ENCODE assay signal across 16 cellular contexts in the genomic region with DNA sequence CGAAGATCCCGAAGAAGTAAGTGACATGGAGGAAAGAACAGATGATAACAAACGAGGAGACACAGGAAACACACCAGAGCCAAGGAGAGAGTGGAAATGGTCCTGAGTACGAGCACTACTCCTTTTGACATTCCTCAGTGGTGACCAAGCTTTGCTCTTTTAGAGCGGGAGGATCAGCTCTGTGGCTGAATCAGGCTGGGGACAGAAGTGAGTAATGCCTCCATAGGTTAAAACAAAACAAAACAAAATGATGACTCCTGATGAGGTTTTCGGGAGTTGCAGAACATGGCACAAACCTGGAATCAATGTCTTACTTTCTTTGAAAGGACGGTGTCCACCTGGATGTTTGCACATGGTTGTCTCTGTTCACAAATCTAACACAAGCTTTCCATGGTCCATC. TPM values are rescaled to one million over a fixed set of nuclear protein-coding genes. Genes with fewer than 3 reads are reported as not detected.
A peak's percentile ranks its signal among the peaks of the same experiment; 100 is the strongest.
DNase-seq lines count a peak whose midpoint lies in the region; ATAC-seq, FAIRE-seq and TF ChIP-seq lines count a peak whose summit lies in the region.
"Had no signal": no experiment of that assay in that cellular context is flagged by ENCODE, and none has a peak within 500 bp of the region (broad histone marks: within the 10 kb centered on the region; RNA-seq: fewer than 3 reads in every experiment).

No MANE protein-coding gene starts in this region.

- H3K36me3 ChIP-seq in HepG2 (replicated peaks in 1 of 2; ENCODE audit: control insufficient read depth in 1 of 2, insufficient read depth in 2 of 2, low read length in 2 of 2) (no peaks in the 10 kb centered on the region), right lobe of liver (no peaks in the 10 kb centered on the region), Peyer's patch (no peaks in the 10 kb centered on the region)
- H3K36me3 ChIP-seq: upper lobe of right lung, WERI-Rb-1 had no signal

- H3K4me1 ChIP-seq in HepG2 (ENCODE audit: insufficient read depth, low read length) (peaks cover 28% of the 10 kb centered on the region), right lobe of liver (peaks cover 0 to 17% (median 3%) of the 10 kb centered on the region in 4 donors), Peyer's patch (no peaks in the 10 kb centered on the region)

- no peak for FAIRE-seq in HepG2 (lab: Jason Lieb, UNC)
- FAIRE-seq in urothelium cell line (lab: Jason Lieb, UNC), result no peak
- FAIRE-seq: A204.1 had no signal

- no peaks in the 10 kb centered on the region for H3K79me2 ChIP-seq in HepG2 (ENCODE audit: insufficient read depth, low read length)

- H3K9me3 ChIP-seq in HepG2 (ENCODE audit: low read length) (no peaks in the 10 kb centered on the region), right lobe of liver (no peaks in the 10 kb centered on the region), Peyer's patch (no peaks in the 10 kb centered on the region)
- H3K9me3 ChIP-seq: upper lobe of right lung had no signal

- in situ Hi-C loops in HepG2 (cut with HindIII; ENCODE audit: extremely low pct_ligation_motif_present, low pct_unique_long_range_greater_than_20kb), result no loop called here

- DNase-seq in HepG2 (ENCODE audit: low spot score), result no peak
- DNase-seq in right lobe of liver, result no peak
- peak; percentile 25 for DNase-seq in T1000 (lab: John Stamatoyannopoulos, UW)
- DNase-seq in fibroblast of the aortic adventitia (ENCODE audit: low read depth), result peak; percentile 58
- DNase-seq in urothelium cell line (ENCODE audit: low spot score), result peak; percentile 74
- no peak for DNase-seq in GM19238 (ENCODE audit: insufficient read length, low spot score)
- DNase-seq in Peyer's patch, result no peak
- no peak for DNase-seq in NCI-H1694 (lab: John Stamatoyannopoulos, UW)
- DNase-seq: activated CD8-positive, alpha-beta memory T cell treated with anti-CD3 and anti-CD28 coated beads, Interleukin-2, amount 10 ng/mL, durations not matched to agents 7 days and 5 days; activated naive CD8-positive, alpha-beta T cell treated with anti-CD3 and anti-CD28 coated beads, Interleukin-2, amount 10 ng/mL, durations not matched to agents 7 days and 5 days; NCI-H146; NCI-H524 treated with DMSO at 0.1 percent for 48 hours; SIG-M5; upper lobe of right lung; WERI-Rb-1 had no signal

- 0 out of 2 replicates have a peak overlapping the region, but pooled peaks have one; percentile 1 for H3K4me2 ChIP-seq in HepG2 (ENCODE audit: low read depth, low read length)

- no peaks in the 10 kb centered on the region for H4K20me1 ChIP-seq in HepG2 (ENCODE audit: insufficient read depth, low read length)

- no peak for TF ChIP-seq EP300 in HepG2 (IDR thresholded peaks at IDR 0.05; ENCODE audit: low read depth in 2 of 2, low read length in 2 of 2)
- TF ChIP-seq EP300 in HepG2 (CRISPR knock-in tag; IDR thresholded peaks at IDR 0.05; ENCODE audit: borderline replicate concordance), result no peak

- H3K27ac ChIP-seq in HepG2 (ENCODE audit: extremely low read length, insufficient read depth, low read length), result no peak overlapping the region
- H3K27ac ChIP-seq in right lobe of liver, result no peak overlapping the region
- H3K27ac ChIP-seq in Peyer's patch, result no peak overlapping the region
- H3K27ac ChIP-seq: upper lobe of right lung, WERI-Rb-1 had no signal

- no peaks in the 10 kb centered on the region for H3K27me3 ChIP-seq in HepG2 (ENCODE audit: control insufficient read depth in 1 of 2, insufficient read depth in 2 of 2, low read length in 2 of 2)
- H3K27me3 ChIP-seq in right lobe of liver, result no peaks in the 10 kb centered on the region
- no peaks in the 10 kb centered on the region for H3K27me3 ChIP-seq in Peyer's patch
- H3K27me3 ChIP-seq: upper lobe of right lung had no signal

- TF ChIP-seq CTCF in HepG2 (CRISPR knock-in tag; IDR thresholded peaks at IDR 0.05) (no peak), right lobe of liver (IDR thresholded peaks at IDR 0.05) (no peak), fibroblast of the aortic adventitia (IDR thresholded peaks at IDR 0.05; ENCODE audit: insufficient read depth, low read length) (no peak), Peyer's patch (IDR thresholded peaks at IDR 0.05) (no peak)

- POLR2A ChIA-PET in HepG2 (lab: Yijun Ruan, JAX), result interaction anchor here (1.4 kb wide), 1 partner anchor 21 kb away, joined by 3 read pairs; no protein-coding TSS in a partner anchor

- TF ChIP-seq RAD21 in HepG2 (CRISPR knock-in tag; IDR thresholded peaks at IDR 0.05), result no peak

- BruUV-seq in HepG2 (replicated peaks; lab: Mats Ljungman, UMichigan), result no TSS peak

- H3K4me3 ChIP-seq in HepG2 (replicated peaks in 1 of 3; ENCODE audit: insufficient read depth in 1 of 3, low read depth in 2 of 3, low read length in 3 of 3) (no peak overlapping the region), right lobe of liver (no peak overlapping the region), fibroblast of the aortic adventitia (ENCODE audit: low read depth, low read length) (no peak overlapping the region), Peyer's patch (no peak overlapping the region)
- H3K4me3 ChIP-seq: upper lobe of right lung had no signal

- CTCF ChIA-PET in HepG2 (lab: Yijun Ruan, JAX; ENCODE audit: low intra/inter-chr PET ratio, low total read pairs), result no interaction called here

- H3K9ac ChIP-seq in HepG2 (ENCODE audit: insufficient read depth, low read depth, low read length), result no peak overlapping the region

- no peak for TF ChIP-seq POLR2A in HepG2 (IDR thresholded peaks at IDR 0.05; ENCODE audit: insufficient read depth in 1 of 2, low read depth in 2 of 2, low read length in 2 of 2)
- no peak for TF ChIP-seq POLR2A in right lobe of liver (IDR thresholded peaks at IDR 0.05)
- TF ChIP-seq POLR2A in Peyer's patch (IDR thresholded peaks at IDR 0.05), result no peak

- intact Hi-C loops in HepG2 (cut with micrococcal nuclease; ENCODE audit: unreplicated experiment), result no loop called here
- intact Hi-C loops in right lobe of liver (cut with DNase I), result no loop called here

- ATAC-seq in HepG2 (no peak), right lobe of liver (no peak)
- ATAC-seq: activated CD8-positive, alpha-beta memory T cell treated with anti-CD3 and anti-CD28 coated beads, Interleukin-2, amount 10 ng/mL, durations not matched to agents 7 days and 5 days; upper lobe of right lung had no signal

- H2AFZ ChIP-seq in HepG2 (ENCODE audit: low read length), result no peak overlapping the region

- 34% methylated on average over 7 of the region's 7 CpGs for WGBS in HepG2 (ENCODE audit: low lambda C conversion rate)
- 70% methylated on average over 4 of the region's 7 CpGs for WGBS in right lobe of liver (ENCODE audit: insufficient coverage, low coverage, low lambda C conversion rate, missing lambda C conversion rate)

TF ChIP-seq in HepG2, 621 proteins besides CTCF, POLR2A, EP300 and RAD21:
- TF ChIP-seq SOX6 (IDR thresholded peaks at IDR 0.05) (no peak), SOX6 (CRISPR knock-in tag; IDR thresholded peaks at IDR 0.05) (no peak), FOSL2 (CRISPR knock-in tag; IDR thresholded peaks at IDR 0.05) (0 out of 2 replicates have a peak, but pooled peaks have one; percentile 26), RBAK (CRISPR knock-in tag; IDR thresholded peaks at IDR 0.05) (no peak), ZNF567 (CRISPR knock-in tag; IDR thresholded peaks at IDR 0.05; ENCODE audit: borderline replicate concordance) (no peak), THAP11 (CRISPR knock-in tag; IDR thresholded peaks at IDR 0.05) (no peak), ZNF792 (CRISPR knock-in tag; IDR thresholded peaks at IDR 0.05) (no peak), ZNF230 (CRISPR knock-in tag; IDR thresholded peaks at IDR 0.05) (no peak)
- TF ChIP-seq, protein P1, sequence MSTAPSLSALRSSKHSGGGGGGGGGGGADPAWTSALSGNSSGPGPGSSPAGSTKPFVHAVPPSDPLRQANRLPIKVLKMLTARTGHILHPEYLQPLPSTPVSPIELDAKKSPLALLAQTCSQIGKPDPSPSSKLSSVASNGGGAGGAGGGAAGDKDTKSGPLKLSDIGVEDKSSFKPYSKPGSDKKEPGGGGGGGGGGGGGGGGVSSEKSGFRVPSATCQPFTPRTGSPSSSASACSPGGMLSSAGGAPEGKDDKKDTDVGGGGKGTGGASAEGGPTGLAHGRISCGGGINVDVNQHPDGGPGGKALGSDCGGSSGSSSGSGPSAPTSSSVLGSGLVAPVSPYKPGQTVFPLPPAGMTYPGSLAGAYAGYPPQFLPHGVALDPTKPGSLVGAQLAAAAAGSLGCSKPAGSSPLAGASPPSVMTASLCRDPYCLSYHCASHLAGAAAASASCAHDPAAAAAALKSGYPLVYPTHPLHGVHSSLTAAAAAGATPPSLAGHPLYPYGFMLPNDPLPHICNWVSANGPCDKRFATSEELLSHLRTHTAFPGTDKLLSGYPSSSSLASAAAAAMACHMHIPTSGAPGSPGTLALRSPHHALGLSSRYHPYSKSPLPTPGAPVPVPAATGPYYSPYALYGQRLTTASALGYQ (CRISPR knock-in tag; IDR thresholded peaks at IDR 0.05), result no peak

RNA-seq across cellular contexts. Expression of a gene that starts 30.3 kb away (rescaled TPM):
- total RNA-seq in HepG2 (2016; rRNA removed; fragmentation: Illumina TruSeq; extraction: Trizol) (3.5 and 3.9 TPM in 2 replicates), right lobe of liver (10 to 100 TPM in 5 of 6 experiments, 1 to 10 TPM in 1; 9.4 to 33.2 (median 16.7) TPM), fibroblast of the aortic adventitia (ENCODE audit: low replicate concordance) (8.8 and 14.8 TPM in 2 replicates), Peyer's patch (100 to 1,000 TPM in 1 of 4 donors, 10 to 100 TPM in 3; 72.3 to 148 (median 93.0) TPM)
- total RNA-seq in HepG2 (2016; cell fraction: cytosol; rRNA removed; fragmentation: Illumina TruSeq; extraction: Trizol; ENCODE audit: low read depth), result 0.79 and 0.81 TPM in 2 replicates
- 2.8 and 2.9 TPM in 2 replicates for total RNA-seq in HepG2 (2016; cell fraction: insoluble cytoplasmic fraction; rRNA removed; fragmentation: Illumina TruSeq; extraction: Trizol)
- total RNA-seq in HepG2 (2016; cell fraction: membrane; rRNA removed; fragmentation: Illumina TruSeq; extraction: Trizol), result 2.6 and 2.9 TPM in 2 replicates
- total RNA-seq in HepG2 (2016; cell fraction: nucleus; rRNA removed; fragmentation: Illumina TruSeq; extraction: Trizol), result 16.4 and 18.5 TPM in 2 replicates
- 13.7 and 14.5 TPM in 2 replicates for polyA plus RNA-seq in HepG2 (2011; rRNA removed)
- polyA plus RNA-seq in HepG2 (2011; cell fraction: cytosol; rRNA removed), result 3.7 and 4.1 TPM in 2 replicates
- polyA plus RNA-seq in HepG2 (2011; cell fraction: nucleus; rRNA removed), result 43.1 and 52.5 TPM in 2 replicates
- polyA plus RNA-seq in HepG2 (2012), result 20.4 and 29.8 TPM in 2 replicates
- polyA plus RNA-seq in HepG2 (2016; cell fraction: cytosol; fragmentation: Illumina TruSeq; extraction: Trizol; ENCODE audit: low read depth), result 0.61 and 0.64 TPM in 2 replicates
- polyA plus RNA-seq in HepG2 (2016; cell fraction: insoluble cytoplasmic fraction; fragmentation: Illumina TruSeq; extraction: Trizol; ENCODE audit: low read depth), result 8.5 and 14.1 TPM in 2 replicates
- 2.6 and 3.5 TPM in 2 replicates for polyA plus RNA-seq in HepG2 (2016; cell fraction: membrane; fragmentation: Illumina TruSeq; extraction: Trizol; ENCODE audit: low read depth)
- 25.0 and 27.3 TPM in 2 replicates for polyA plus RNA-seq in HepG2 (2016; cell fraction: nucleus; fragmentation: Illumina TruSeq; extraction: Trizol; ENCODE audit: insufficient read depth, low read depth)
- 13.5 and 39.4 TPM in 2 replicates for polyA minus RNA-seq in HepG2 (2011; rRNA and poly(A)+ RNA removed; ENCODE audit: low replicate concordance)
- polyA minus RNA-seq in HepG2 (2011; cell fraction: cytosol; rRNA and poly(A)+ RNA removed), result 13.6 and 18.3 TPM in 2 replicates
- 74.9 and 75.2 TPM in 2 replicates for polyA minus RNA-seq in HepG2 (2011; cell fraction: nucleus; rRNA and poly(A)+ RNA removed)

Comparison
In these comparisons a context has a peak if more than half of its experiments do, and no peak if none do; other contexts are left out.
1. DNase-seq: peak in T1000 (single experiment), fibroblast of the aortic adventitia (single experiment) and urothelium cell line (single experiment); none in HepG2 (single experiment), right lobe of liver (0 of 3), GM19238 (single experiment), Peyer's patch (0 of 3) and NCI-H1694 (single experiment).